In the genomic region with DNA sequence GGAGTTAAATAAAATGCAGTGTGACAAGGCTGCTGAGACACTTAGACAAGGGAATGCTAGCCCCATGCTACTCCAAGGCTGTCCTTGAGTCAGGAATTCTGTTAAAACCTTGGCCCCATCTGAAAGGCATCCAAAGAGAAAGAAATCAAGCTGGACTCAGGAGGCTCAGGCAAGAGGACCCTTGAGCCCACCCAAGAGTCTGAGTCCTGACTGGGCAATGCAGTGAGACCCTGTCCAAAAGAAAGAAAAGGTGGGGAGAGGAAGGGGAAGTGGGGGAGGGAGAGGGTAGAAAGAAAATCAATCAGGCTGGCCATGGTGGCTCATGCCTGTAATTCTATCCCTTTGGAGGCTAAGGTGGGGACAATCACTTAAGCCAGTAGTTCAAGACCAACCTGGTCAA, we compare ENCODE assay signal across 1 cellular context.
TF ChIP-seq lines count a peak whose summit lies in the region.

No MANE protein-coding gene starts in this region.

TF ChIP-seq in GM12878, 131 proteins besides CTCF, POLR2A, EP300 and RAD21:
- TF ChIP-seq ZZZ3 (IDR thresholded peaks at IDR 0.05; ENCODE audit: control insufficient read depth, insufficient read length, low read depth), result no peak
- no peak for TF ChIP-seq RELA (IDR thresholded peaks at IDR 0.05; ENCODE audit: borderline replicate concordance, partially characterized antibody)
TF ChIP-seq in GM12878: peak in this region for 0.
